Comparison of ENCODE assay signal across 18 cellular contexts in genomic region chrX:7069556-7069955, GRCh38.
"Had no signal": no experiment of that assay in that cellular context is flagged by ENCODE, and none has a peak within 500 bp of the region (broad histone marks: within the 10 kb centered on the region; RNA-seq: fewer than 3 reads in every experiment).

No MANE protein-coding gene starts in this region.

- H3K27ac Mint-ChIP-seq: activated CD8-positive, alpha-beta memory T cell treated with anti-CD3 and anti-CD28 coated beads, Interleukin-2, amount 10 ng/mL, durations not matched to agents 7 days and 5 days; dendritic cell treated with granulocyte-macrophage colony-stimulating factor and Interleukin-4, amounts not matched to agents 40 ng/mL and 50 ng/mL, for 4 days; T-helper 2 cell treated with Interferon-gamma antibody and Interleukin-4, amounts not matched to agents 5 μg/mL and 100 μg/mL, for 36 hours had no signal

- H3K36me3 ChIP-seq: breast epithelium, esophagus squamous epithelium, right lobe of liver, suprapubic skin had no signal

- ATAC-seq: activated CD8-positive, alpha-beta memory T cell treated with anti-CD3 and anti-CD28 coated beads, Interleukin-2, amount 10 ng/mL, durations not matched to agents 7 days and 5 days; heart right ventricle; left ventricle myocardium superior; right lobe of liver; stimulated activated naive CD8-positive, alpha-beta T cell treated with anti-CD3 and anti-CD28 coated beads, Interleukin-15, amount 100 ng/mL, for 72 hours had no signal

- H3K9me3 ChIP-seq: breast epithelium, esophagus squamous epithelium, heart right ventricle, right lobe of liver, suprapubic skin had no signal

- H3K4me3 ChIP-seq: breast epithelium, esophagus squamous epithelium, heart right ventricle, right lobe of liver, suprapubic skin had no signal

- H3K27me3 Mint-ChIP-seq: activated CD4-positive, alpha-beta T cell treated with anti-CD3 and anti-CD28 coated beads for 36 hours; activated CD8-positive, alpha-beta memory T cell treated with anti-CD3 and anti-CD28 coated beads, Interleukin-2, amount 10 ng/mL, durations not matched to agents 7 days and 5 days; activated naive CD4-positive, alpha-beta T cell treated with anti-CD3 and anti-CD28 coated beads, Interleukin-2, amount 10 ng/mL, durations not matched to agents 7 days and 5 days; dendritic cell treated with granulocyte-macrophage colony-stimulating factor and Interleukin-4, amounts not matched to agents 40 ng/mL and 50 ng/mL, for 4 days; stimulated activated naive CD8-positive, alpha-beta T cell treated with anti-CD3 and anti-CD28 coated beads, Interleukin-15, amount 100 ng/mL, for 72 hours; type B pancreatic cell had no signal

- H3K4me1 ChIP-seq: breast epithelium, esophagus squamous epithelium, heart right ventricle, suprapubic skin had no signal

- H3K27ac ChIP-seq: breast epithelium, esophagus squamous epithelium, heart right ventricle, parathyroid adenoma, suprapubic skin had no signal

- H3K9ac ChIP-seq: parathyroid adenoma had no signal

- H3K4me3 Mint-ChIP-seq: activated CD4-positive, alpha-beta T cell treated with anti-CD3 and anti-CD28 coated beads for 36 hours; activated CD8-positive, alpha-beta memory T cell treated with anti-CD3 and anti-CD28 coated beads, Interleukin-2, amount 10 ng/mL, durations not matched to agents 7 days and 5 days; dendritic cell treated with granulocyte-macrophage colony-stimulating factor and Interleukin-4, amounts not matched to agents 40 ng/mL and 50 ng/mL, for 4 days; type B pancreatic cell had no signal

- H2AFZ ChIP-seq: parathyroid adenoma had no signal

- H3K9me3 Mint-ChIP-seq: activated naive CD4-positive, alpha-beta T cell treated with anti-CD3 and anti-CD28 coated beads, Interleukin-2, amount 10 ng/mL, durations not matched to agents 7 days and 5 days; dendritic cell treated with granulocyte-macrophage colony-stimulating factor and Interleukin-4, amounts not matched to agents 40 ng/mL and 50 ng/mL, for 4 days; stimulated activated naive CD8-positive, alpha-beta T cell treated with anti-CD3 and anti-CD28 coated beads, Interleukin-15, amount 100 ng/mL, for 72 hours; T-helper 2 cell treated with Interferon-gamma antibody and Interleukin-4, amounts not matched to agents 5 μg/mL and 100 μg/mL, for 36 hours had no signal

- H3K79me2 ChIP-seq: parathyroid adenoma had no signal

- DNase-seq: activated CD8-positive, alpha-beta memory T cell treated with anti-CD3 and anti-CD28 coated beads, Interleukin-2, amount 10 ng/mL, durations not matched to agents 7 days and 5 days; aorta; effector CD8-positive, alpha-beta T cell; esophagus squamous epithelium; kidney glomerular epithelial cell; left ventricle myocardium superior; right lobe of liver; small intestine; stimulated activated naive CD8-positive, alpha-beta T cell treated with anti-CD3 and anti-CD28 coated beads, Interleukin-15, amount 100 ng/mL, for 72 hours had no signal

- H3K27me3 ChIP-seq: breast epithelium, esophagus squamous epithelium, heart right ventricle, right lobe of liver, suprapubic skin had no signal
